12 cellular contexts compared by ENCODE assay signal in genomic region chr20:4449977-4450715, GRCh38.
DNase-seq lines count a peak whose midpoint lies in the region; ATAC-seq and TF ChIP-seq lines count a peak whose summit lies in the region.
"Had no signal": no experiment of that assay in that cellular context is flagged by ENCODE, and none has a peak within 500 bp of the region (broad histone marks: within the 10 kb centered on the region; RNA-seq: fewer than 3 reads in every experiment).

No MANE protein-coding gene starts in this region.

- H3K9me3 ChIP-seq in breast epithelium (no peaks in the 10 kb centered on the region), vagina (no peaks in the 10 kb centered on the region)
- H3K9me3 ChIP-seq: mucosa of descending colon had no signal

- POLR2A ChIA-PET in MCF 10A (lab: Yijun Ruan, JAX), result interaction anchor here (0.5 to 1.0 kb wide), 2 partner anchors 44 to 74 kb away, joined by 3 read pairs; no protein-coding TSS in a partner anchor
- POLR2A ChIA-PET in activated CD4-positive, alpha-beta T cell treated with anti-CD3 and anti-CD28 coated beads, Interleukin-2, amount 10 ng/mL, durations not matched to agents 7 days and 5 days (lab: Charles Lee), result no interaction called here

- no peaks in the 10 kb centered on the region for H3K27me3 Mint-ChIP-seq in MCF 10A (ENCODE audit: insufficient read depth, unreplicated experiment)
- H3K27me3 Mint-ChIP-seq in activated CD4-positive, alpha-beta T cell treated with anti-CD3 and anti-CD28 coated beads, Interleukin-2, amount 10 ng/mL, durations not matched to agents 7 days and 5 days, result peaks cover 17% of the 10 kb centered on the region

- DNase-seq in MCF 10A (ENCODE audit: unreplicated experiment), result peak; percentile 48
- DNase-seq in breast epithelium (ENCODE audit: low spot score in 2 of 2), result no peak
- DNase-seq in amniotic epithelial cell (ENCODE audit: low read depth), result peak; percentile 76
- peak; percentile 83 for DNase-seq in iris pigment epithelial cell (ENCODE audit: low read depth)
- no peak for DNase-seq in vagina (ENCODE audit: extremely low spot score in 2 of 2)
- DNase-seq in activated CD4-positive, alpha-beta T cell treated with anti-CD3 and anti-CD28 coated beads, Interleukin-2, amount 10 ng/mL, durations not matched to agents 7 days and 5 days, result no peak
- DNase-seq: ACHN; effector memory CD8-positive, alpha-beta T cell; mucosa of descending colon; PC-9 had no signal

- H3K4me1 ChIP-seq in breast epithelium (no peaks in the 10 kb centered on the region), vagina (peaks cover 26% of the 10 kb centered on the region)

- H3K4me3 Mint-ChIP-seq in MCF 10A (ENCODE audit: unreplicated experiment), result no peak overlapping the region
- no peak overlapping the region for H3K4me3 Mint-ChIP-seq in activated CD4-positive, alpha-beta T cell treated with anti-CD3 and anti-CD28 coated beads, Interleukin-2, amount 10 ng/mL, durations not matched to agents 7 days and 5 days
- H3K4me3 Mint-ChIP-seq: effector memory CD8-positive, alpha-beta T cell had no signal

- no peaks in the 10 kb centered on the region for H3K36me3 Mint-ChIP-seq in MCF 10A (ENCODE audit: insufficient read depth, unreplicated experiment)
- H3K36me3 Mint-ChIP-seq in activated CD4-positive, alpha-beta T cell treated with anti-CD3 and anti-CD28 coated beads, Interleukin-2, amount 10 ng/mL, durations not matched to agents 7 days and 5 days (ENCODE audit: low read depth), result no peaks in the 10 kb centered on the region

- H3K27ac ChIP-seq in breast epithelium (no peak overlapping the region), vagina (peak overlapping the region; percentile 9)
- H3K27ac ChIP-seq: PC-9 had no signal

- TF ChIP-seq CTCF in MCF 10A (IDR thresholded peaks at IDR 0.05; ENCODE audit: unreplicated experiment), result no peak
- peak in 1 of 3 donors; percentile 11 for TF ChIP-seq CTCF in breast epithelium (IDR thresholded peaks at IDR 0.05)
- TF ChIP-seq CTCF in vagina (IDR thresholded peaks at IDR 0.05), result no peak

- H3K4me1 Mint-ChIP-seq in MCF 10A (ENCODE audit: insufficient read depth, unreplicated experiment), result peaks cover 24% of the 10 kb centered on the region
- no peaks in the 10 kb centered on the region for H3K4me1 Mint-ChIP-seq in activated CD4-positive, alpha-beta T cell treated with anti-CD3 and anti-CD28 coated beads, Interleukin-2, amount 10 ng/mL, durations not matched to agents 7 days and 5 days

- no TSS peak for BruUV-seq in MCF 10A (replicated peaks; lab: Mats Ljungman, UMichigan)

- TF ChIP-seq POLR2A in breast epithelium (IDR thresholded peaks at IDR 0.05) (no peak), vagina (IDR thresholded peaks at IDR 0.05) (no peak)

- no peak for ATAC-seq in HG02852 (IDR thresholded peaks at IDR 0.05; ENCODE audit: unreplicated experiment)
- ATAC-seq in GM19455 (IDR thresholded peaks at IDR 0.05; ENCODE audit: unreplicated experiment), result no peak
- ATAC-seq: effector memory CD8-positive, alpha-beta T cell; mucosa of descending colon had no signal

- intact Hi-C loops in MCF 10A (cut with micrococcal nuclease) (loop anchor here (10.0 kb wide), 1 partner anchor 115 kb away; no protein-coding TSS in a partner anchor), breast epithelium (cut with DNase I; ENCODE audit: low total_unique reads) (no loop called here), vagina (cut with DNase I) (no loop called here)

- H3K27me3 ChIP-seq in breast epithelium (no peaks in the 10 kb centered on the region), vagina (no peaks in the 10 kb centered on the region)

- no peak overlapping the region for H3K4me3 ChIP-seq in breast epithelium
- H3K4me3 ChIP-seq in vagina, result no peak overlapping the region
- H3K4me3 ChIP-seq: mucosa of descending colon, PC-9 had no signal

- CTCF ChIA-PET in MCF 10A (lab: Yijun Ruan, JAX), result interaction anchor here (0.8 kb wide), 1 partner anchor 234 kb away, joined by 3 read pairs; no protein-coding TSS in a partner anchor
- CTCF ChIA-PET in activated CD4-positive, alpha-beta T cell treated with anti-CD3 and anti-CD28 coated beads, Interleukin-2, amount 10 ng/mL, durations not matched to agents 7 days and 5 days (lab: Charles Lee), result no interaction called here

- H3K36me3 ChIP-seq in breast epithelium, result no peaks in the 10 kb centered on the region
- no peaks in the 10 kb centered on the region for H3K36me3 ChIP-seq in vagina

- peak overlapping the region; percentile 9 for H3K27ac Mint-ChIP-seq in MCF 10A (ENCODE audit: low read depth, unreplicated experiment)
- H3K27ac Mint-ChIP-seq in activated CD4-positive, alpha-beta T cell treated with anti-CD3 and anti-CD28 coated beads, Interleukin-2, amount 10 ng/mL, durations not matched to agents 7 days and 5 days, result no peak overlapping the region
- H3K27ac Mint-ChIP-seq: effector memory CD8-positive, alpha-beta T cell had no signal

- no peaks in the 10 kb centered on the region for H3K9me3 Mint-ChIP-seq in MCF 10A (ENCODE audit: unreplicated experiment)
- no peaks in the 10 kb centered on the region for H3K9me3 Mint-ChIP-seq in activated CD4-positive, alpha-beta T cell treated with anti-CD3 and anti-CD28 coated beads, Interleukin-2, amount 10 ng/mL, durations not matched to agents 7 days and 5 days
- H3K9me3 Mint-ChIP-seq: effector memory CD8-positive, alpha-beta T cell had no signal

Comparison
In these comparisons a context has a peak if more than half of its experiments do, and no peak if none do; other contexts are left out.
1. DNase-seq: peak in MCF 10A (single experiment), amniotic epithelial cell (single experiment) and iris pigment epithelial cell (single experiment); none in breast epithelium (0 of 2), vagina (0 of 2) and activated CD4-positive, alpha-beta T cell treated with anti-CD3 and anti-CD28 coated beads, Interleukin-2, amount 10 ng/mL, durations not matched to agents 7 days and 5 days (single experiment).